1 cellular context compared by ENCODE assay signal in the genomic region with DNA sequence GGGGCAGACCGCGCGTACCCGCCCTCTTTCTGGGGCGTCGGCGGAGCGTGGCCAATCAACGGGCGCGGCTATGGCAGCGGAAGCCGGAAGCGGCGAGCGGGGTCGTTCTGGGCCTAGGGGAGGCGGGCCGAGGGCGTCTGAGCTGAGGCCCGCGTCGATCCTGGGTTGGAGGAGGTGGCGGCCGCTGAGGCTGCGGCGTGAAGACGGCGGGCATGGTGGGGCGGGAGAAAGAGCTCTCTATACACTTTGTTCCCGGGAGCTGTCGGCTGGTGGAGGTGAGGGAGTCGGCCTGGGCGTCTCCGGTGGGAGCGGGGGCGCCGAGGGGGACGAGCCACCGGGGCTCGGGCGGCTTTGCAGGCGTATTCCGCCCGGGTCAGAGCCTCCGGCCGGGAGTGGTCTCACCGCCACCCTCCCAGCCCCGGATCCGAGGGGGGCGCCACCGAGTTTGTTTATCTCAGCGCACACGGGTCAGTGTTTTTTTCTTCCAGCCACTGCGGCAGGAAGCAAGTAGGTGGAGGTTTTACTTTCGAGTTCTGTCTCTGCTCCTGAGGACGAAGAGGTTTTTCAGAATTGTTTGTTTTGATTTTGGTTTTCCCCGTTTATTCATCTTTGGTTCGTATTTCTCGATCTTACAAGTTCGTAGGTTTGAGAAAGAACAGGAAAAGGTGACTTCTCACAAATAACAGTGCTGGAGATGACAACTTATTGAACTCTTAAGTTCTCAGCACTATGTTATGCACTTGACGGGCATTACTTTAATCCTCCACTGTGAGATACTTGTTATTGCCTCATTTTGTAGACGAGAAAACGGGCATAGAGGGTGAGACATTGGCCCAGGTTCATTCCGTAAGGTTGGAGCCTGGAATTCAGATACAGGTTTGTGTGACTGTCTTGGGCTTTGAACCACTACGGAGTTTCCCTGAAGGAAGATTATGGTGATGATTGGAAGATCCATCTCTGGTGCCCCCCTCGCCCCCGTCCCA.
TF ChIP-seq lines count a peak whose summit lies in the region.

A gene (plus strand): TSS at position 145 of the 983 bp plus-strand sequence. CDS start 68 bp downstream, at position 213.

TF ChIP-seq in K562, 482 proteins besides CTCF, POLR2A, EP300 and RAD21 (continued from another document):
- TF ChIP-seq DIDO1 (tag; IDR thresholded peaks at IDR 0.05; ENCODE audit: low read depth) = 0 out of 2 replicates have a peak, but pooled peaks have one; percentile 13
- no peak for TF ChIP-seq ZKSCAN3 (CRISPR knock-in tag; IDR thresholded peaks at IDR 0.05)
- TF ChIP-seq SIN3B (IDR thresholded peaks at IDR 0.05; ENCODE audit: low read depth) = peak; percentile 50; the same call in 1 of the 2 replicates
- TF ChIP-seq HMG20B (CRISPR knock-in tag; IDR thresholded peaks at IDR 0.05) = no peak
- TF ChIP-seq POLR2H (tag; IDR thresholded peaks at IDR 0.05; ENCODE audit: low read depth) = peak; percentile 87
- peak; percentile 87 for TF ChIP-seq RBBP5 (IDR thresholded peaks at IDR 0.05; ENCODE audit: borderline replicate concordance, insufficient read depth, low read length, poor library complexity, severe bottlenecking)
- no peak for TF ChIP-seq SMARCB1 (IDR thresholded peaks at IDR 0.05; ENCODE audit: insufficient read length, low read depth)
- TF ChIP-seq SOX6 (IDR thresholded peaks at IDR 0.05) = peak; percentile 44; the same call in 1 of the 2 replicates
- TF ChIP-seq WHSC1 (IDR thresholded peaks at IDR 0.05; ENCODE audit: low read length) = no peak
- TF ChIP-seq TAF9B (IDR thresholded peaks at IDR 0.05; ENCODE audit: partially characterized antibody) = peak; percentile 78
- no peak for TF ChIP-seq ZNF551 (CRISPR knock-in tag; IDR thresholded peaks at IDR 0.05)
- no peak for TF ChIP-seq RFX1 (IDR thresholded peaks at IDR 0.05)
- TF ChIP-seq ZBTB1 (CRISPR knock-in tag; IDR thresholded peaks at IDR 0.05; ENCODE audit: borderline replicate concordance, low read depth) = peak; percentile 20; the same call in 1 of the 2 replicates
- TF ChIP-seq BRF1 (IDR thresholded peaks at IDR 0.05; ENCODE audit: borderline replicate concordance, extremely low read depth, insufficient read length) = no peak
- TF ChIP-seq EZH2 (IDR thresholded peaks at IDR 0.05; ENCODE audit: borderline replicate concordance, low read depth, low read length) = no peak
- TF ChIP-seq, protein P1, sequence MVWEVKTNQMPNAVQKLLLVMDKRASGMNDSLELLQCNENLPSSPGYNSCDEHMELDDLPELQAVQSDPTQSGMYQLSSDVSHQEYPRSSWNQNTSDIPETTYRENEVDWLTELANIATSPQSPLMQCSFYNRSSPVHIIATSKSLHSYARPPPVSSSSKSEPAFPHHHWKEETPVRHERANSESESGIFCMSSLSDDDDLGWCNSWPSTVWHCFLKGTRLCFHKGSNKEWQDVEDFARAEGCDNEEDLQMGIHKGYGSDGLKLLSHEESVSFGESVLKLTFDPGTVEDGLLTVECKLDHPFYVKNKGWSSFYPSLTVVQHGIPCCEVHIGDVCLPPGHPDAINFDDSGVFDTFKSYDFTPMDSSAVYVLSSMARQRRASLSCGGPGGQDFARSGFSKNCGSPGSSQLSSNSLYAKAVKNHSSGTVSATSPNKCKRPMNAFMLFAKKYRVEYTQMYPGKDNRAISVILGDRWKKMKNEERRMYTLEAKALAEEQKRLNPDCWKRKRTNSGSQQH (CRISPR knock-in tag; IDR thresholded peaks at IDR 0.05) = no peak
- peak; percentile 80; the same call in 1 of the 2 replicates for TF ChIP-seq FOXJ2 (tag; IDR thresholded peaks at IDR 0.05)
- peak; percentile 93; the same call in 1 of the 2 replicates for TF ChIP-seq PHF8 (IDR thresholded peaks at IDR 0.05; ENCODE audit: borderline replicate concordance, low read length)
- no peak for TF ChIP-seq MAFK (IDR thresholded peaks at IDR 0.05; ENCODE audit: low read length)
- TF ChIP-seq, protein P2, sequence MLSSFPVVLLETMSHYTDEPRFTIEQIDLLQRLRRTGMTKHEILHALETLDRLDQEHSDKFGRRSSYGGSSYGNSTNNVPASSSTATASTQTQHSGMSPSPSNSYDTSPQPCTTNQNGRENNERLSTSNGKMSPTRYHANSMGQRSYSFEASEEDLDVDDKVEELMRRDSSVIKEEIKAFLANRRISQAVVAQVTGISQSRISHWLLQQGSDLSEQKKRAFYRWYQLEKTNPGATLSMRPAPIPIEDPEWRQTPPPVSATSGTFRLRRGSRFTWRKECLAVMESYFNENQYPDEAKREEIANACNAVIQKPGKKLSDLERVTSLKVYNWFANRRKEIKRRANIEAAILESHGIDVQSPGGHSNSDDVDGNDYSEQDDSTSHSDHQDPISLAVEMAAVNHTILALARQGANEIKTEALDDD (IDR thresholded peaks at IDR 0.05) = no peak
